18 cellular contexts compared by ENCODE assay signal in genomic region chr9:90783552-90783951, GRCh38. TPM values are rescaled to one million over a fixed set of nuclear protein-coding genes. Genes with fewer than 3 reads are reported as not detected.
DNase-seq lines count a peak whose midpoint lies in the region; ATAC-seq and TF ChIP-seq lines count a peak whose summit lies in the region.
"Had no signal": no experiment of that assay in that cellular context is flagged by ENCODE, and none has a peak within 500 bp of the region (broad histone marks: within the 10 kb centered on the region; RNA-seq: fewer than 3 reads in every experiment).

No MANE protein-coding gene starts in this region.

- H3K4me1 Mint-ChIP-seq in Calu3 (ENCODE audit: low read depth, unreplicated experiment) (peaks cover 13% of the 10 kb centered on the region), WTC11 (peaks cover 50% of the 10 kb centered on the region), immature natural killer cell (no peaks in the 10 kb centered on the region)

- H3K27me3 Mint-ChIP-seq in Calu3 (ENCODE audit: unreplicated experiment) (no peaks in the 10 kb centered on the region), WTC11 (ENCODE audit: low read depth) (no peaks in the 10 kb centered on the region), immature natural killer cell (ENCODE audit: low read depth in 3 of 3) (peaks cover 1 to 5% (median 2%) of the 10 kb centered on the region in 3 donors)
- H3K27me3 Mint-ChIP-seq: IgD-negative memory B cell had no signal

- H3K9me3 Mint-ChIP-seq in Calu3 (ENCODE audit: low read depth, unreplicated experiment) = no peaks in the 10 kb centered on the region
- H3K9me3 Mint-ChIP-seq in WTC11 = peaks cover 4% of the 10 kb centered on the region
- no peaks in the 10 kb centered on the region for H3K9me3 Mint-ChIP-seq in immature natural killer cell
- H3K9me3 Mint-ChIP-seq: CD4-positive, CD25-positive, alpha-beta regulatory T cell; IgD-negative memory B cell had no signal

- TF ChIP-seq CTCF in Calu3 (IDR thresholded peaks at IDR 0.05; ENCODE audit: unreplicated experiment) (no peak), HL-60 (IDR thresholded peaks at IDR 0.05; ENCODE audit: insufficient read depth, low read length) (no peak), WTC11 (IDR thresholded peaks at IDR 0.05) (no peak), GM20000 (IDR thresholded peaks at IDR 0.05; ENCODE audit: extremely low read depth, missing control alignments) (no peak)

- ATAC-seq in WTC11 (peak; percentile 97), left colon (peak; percentile 33)

- no peak overlapping the region for H3K27ac Mint-ChIP-seq in Calu3 (ENCODE audit: unreplicated experiment)
- H3K27ac Mint-ChIP-seq in WTC11 = peak overlapping the region; percentile 98
- no peak overlapping the region for H3K27ac Mint-ChIP-seq in immature natural killer cell
- H3K27ac Mint-ChIP-seq: CD4-positive, CD25-positive, alpha-beta regulatory T cell had no signal

- H3K36me3 Mint-ChIP-seq in Calu3 (ENCODE audit: insufficient read depth, unreplicated experiment) (no peaks in the 10 kb centered on the region), WTC11 (no peaks in the 10 kb centered on the region), immature natural killer cell (no peaks in the 10 kb centered on the region)
- H3K36me3 Mint-ChIP-seq: CD4-positive, CD25-positive, alpha-beta regulatory T cell; IgD-negative memory B cell had no signal

- POLR2A ChIA-PET in WTC11 (lab: Charles Lee) = no interaction called here

- H3K4me3 ChIP-seq in HL-60 (replicated peaks; ENCODE audit: insufficient read depth, low read length) = no peak overlapping the region

- peak overlapping the region; percentile 16; the same call in 1 of the 2 replicates for H3K27ac ChIP-seq in HL-60 (replicated peaks)

- DNase-seq in Calu3 (peak; percentile 1), HL-60 (ENCODE audit: low read depth in 1 of 2, low spot score in 1 of 2) (no peak), WTC11 (ENCODE audit: low spot score) (peak; percentile 35), left colon (no peak), GM20000 (ENCODE audit: low spot score) (no peak), T-helper 2 cell (no peak), immature natural killer cell (no peak)
- no peak for DNase-seq in activated CD8-positive, alpha-beta memory T cell treated with anti-CD3 and anti-CD28 coated beads, Interleukin-2, amount 50 U/mL, for 48 hours
- DNase-seq: CD4-positive, CD25-positive, alpha-beta regulatory T cell; DMS79 treated with DMSO at 0.1 percent for 48 hours; GDM1; NCI-H1092 treated with DMSO at 0.1 percent for 48 hours; NCI-H1694 treated with DMSO at 0.1 percent for 48 hours; NCI-H2171; NCI-H510A treated with DMSO at 0.1 percent for 48 hours; RPMI8226 had no signal

- H3K27me3 ChIP-seq in HL-60 (ENCODE audit: insufficient read depth, poor library complexity, severe bottlenecking) = no peaks in the 10 kb centered on the region

- CTCF ChIA-PET in Calu3 (lab: Charles Lee) = no interaction called here
- CTCF ChIA-PET in WTC11 (lab: Charles Lee) = interaction anchor here (1.0 kb wide), 2 partner anchors 10 to 465 kb away, joined by 3 to 5 read pairs; no protein-coding TSS in a partner anchor

- intact Hi-C loops in Calu3 (cut with micrococcal nuclease; ENCODE audit: unreplicated experiment) (no loop called here), left colon (cut with DNase I, micrococcal nuclease) (no loop called here)

- BruUV-seq in Calu3 (replicated peaks; lab: Mats Ljungman, UMichigan) = no TSS peak

- H3K4me3 Mint-ChIP-seq in Calu3 (ENCODE audit: low read depth, unreplicated experiment) (peak overlapping the region; percentile 3), WTC11 (peak overlapping the region; percentile 28; the same call in 1 of the 2 replicates), immature natural killer cell (no peak overlapping the region)
- H3K4me3 Mint-ChIP-seq: CD4-positive, CD25-positive, alpha-beta regulatory T cell; IgD-negative memory B cell had no signal

TF ChIP-seq in WTC11, 78 proteins besides CTCF, POLR2A, EP300 and RAD21:
- no peak for TF ChIP-seq NR3C1 (CRISPR knock-in tag; conservative IDR thresholded peaks at IDR 0.05; ENCODE audit: low read depth)
- no peak for TF ChIP-seq ZMAT4 (CRISPR knock-in tag; IDR thresholded peaks at IDR 0.05)
- no peak for TF ChIP-seq AR (CRISPR knock-in tag; IDR thresholded peaks at IDR 0.05)
- TF ChIP-seq FOXK1 (CRISPR knock-in tag; IDR thresholded peaks at IDR 0.05) = no peak

RNA-seq across cellular contexts. Expression of gene SYK, which starts 18.1 kb away (rescaled TPM):
- total RNA-seq in Calu3 (2022) (14.8 and 16.3 TPM in 2 replicates), WTC11 (2021) (5.8 to 7.4 TPM (median 6.2 TPM) in 3 replicates), left colon (10 to 100 TPM; 45.1 to 59.7 TPM)
- polyA plus RNA-seq in immature natural killer cell = 100 to 1,000 TPM in 1 of 3 donors, 10 to 100 TPM in 2; 50.1 to 125 (median 82.6) TPM
- total RNA-seq: LHCN-M2 had no signal

Comparison
In these comparisons a context has a peak if more than half of its experiments do, and no peak if none do; other contexts are left out.
1. DNase-seq: peak in Calu3 (single experiment) and WTC11 (single experiment); none in HL-60 (0 of 2), left colon (0 of 2), activated CD8-positive, alpha-beta memory T cell treated with anti-CD3 and anti-CD28 coated beads, Interleukin-2, amount 50 U/mL, for 48 hours (single experiment), GM20000 (single experiment), T-helper 2 cell (0 of 5) and immature natural killer cell (0 of 3).
2. H3K4me3 Mint-ChIP-seq: peak in Calu3 (single experiment) and WTC11 (single experiment); none in immature natural killer cell (0 of 5).